8 cellular contexts compared by ENCODE assay signal in genomic region chr18:3593904-3594759, GRCh38.
A peak's percentile ranks its signal among the peaks of the same experiment; 100 is the strongest.
DNase-seq lines count a peak whose midpoint lies in the region; ATAC-seq and TF ChIP-seq lines count a peak whose summit lies in the region.

No MANE protein-coding gene starts in this region.

- peak; percentile 74 for ATAC-seq in CD4-positive, alpha-beta T cell (ENCODE audit: poor library complexity)
- peak; percentile 58 for ATAC-seq in GM19372 (IDR thresholded peaks at IDR 0.05; ENCODE audit: low read depth, unreplicated experiment)
- ATAC-seq in HG03558 (IDR thresholded peaks at IDR 0.05; ENCODE audit: extremely low read depth, unreplicated experiment), result peak; percentile 29

- H3K27ac ChIP-seq in CD4-positive, alpha-beta T cell (ENCODE audit: low read depth, low read length), result peak overlapping the region; percentile 89
- peak overlapping the region; percentile 81 to 99 (median 97) for H3K27ac ChIP-seq in dorsolateral prefrontal cortex

- DNase-seq in CD4-positive, alpha-beta T cell, result peak; percentile 79 to 92 (median 86)
- DNase-seq in NCI-H69 (lab: John Stamatoyannopoulos, UW) (peak; percentile 98), dorsolateral prefrontal cortex (peak; percentile 72 to 94 (median 85)), lower leg skin (ENCODE audit: low spot score in 2 of 2) (peak; percentile 93 to 98)
- DNase-seq in activated CD4-positive, alpha-beta T cell treated with anti-CD3 and anti-CD28 coated beads, Interleukin-2, amount 50 U/mL, for 4 hours, result peak; percentile 81 to 85
- DNase-seq in stimulated activated CD4-positive, alpha-beta T cell treated with anti-CD3 and anti-CD28 coated beads, Interleukin-4, amount 100 ng/mL, for 48 hours (ENCODE audit: low read depth in 2 of 2), result peak; percentile 76 to 83

- H3K4me1 Mint-ChIP-seq in CD4-positive, alpha-beta T cell (ENCODE audit: low read depth), result peaks cover 59% of the 10 kb centered on the region

- peaks cover 39% of the 10 kb centered on the region for H3K36me3 Mint-ChIP-seq in CD4-positive, alpha-beta T cell (ENCODE audit: low read depth)

- no peaks in the 10 kb centered on the region for H3K27me3 Mint-ChIP-seq in CD4-positive, alpha-beta T cell

- no peaks in the 10 kb centered on the region for H3K27me3 ChIP-seq in CD4-positive, alpha-beta T cell (ENCODE audit: control insufficient read depth, insufficient read depth, low read length)
- no peaks in the 10 kb centered on the region for H3K27me3 ChIP-seq in dorsolateral prefrontal cortex

- WGBS in lower leg skin, 2 donors, result 0% methylated on average over 17 of the region's 17 CpGs

- H3K4me3 Mint-ChIP-seq in CD4-positive, alpha-beta T cell, result peak overlapping the region; percentile 94

- TF ChIP-seq CTCF in CD4-positive, alpha-beta T cell (IDR thresholded peaks at IDR 0.05), result peak; percentile 82
- TF ChIP-seq CTCF in dorsolateral prefrontal cortex (IDR thresholded peaks at IDR 0.05 in 54 of 56, conservative IDR thresholded peaks at IDR 0.05 in 2 of 56; ENCODE audit: low read depth in 1 of 56, partially characterized antibody in 56 of 56), result peak; percentile 62 to 91 (median 83)
- peak in 1 of 3 donors; percentile 73 for TF ChIP-seq CTCF in lower leg skin (IDR thresholded peaks at IDR 0.05)

- H3K4me3 ChIP-seq in dorsolateral prefrontal cortex (peak overlapping the region; percentile 23 to 73 (median 59)), lower leg skin (ENCODE audit: low read depth, poor library complexity, severe bottlenecking) (peak overlapping the region; percentile 0)

- H3K9me3 Mint-ChIP-seq in CD4-positive, alpha-beta T cell, result no peaks in the 10 kb centered on the region

- TF ChIP-seq POLR2A in lower leg skin (IDR thresholded peaks at IDR 0.05), result peak in 1 of 2 donors; percentile 3

- CTCF ChIA-PET in CD4-positive, alpha-beta T cell (lab: Charles Lee), result interaction anchor here (0.6 to 3.0 kb wide), 28 partner anchors 9 to 624 kb away, joined by 3 to 51 read pairs (median 4); partner anchors contain the start of gene TGIF1

- POLR2A ChIA-PET in CD4-positive, alpha-beta T cell (lab: Charles Lee), result interaction anchor here (0.6 to 5.6 kb wide), 47 partner anchors 9 to 1703 kb away, joined by 3 to 185 read pairs (median 5); partner anchors contain the start of genes METTL4, MYL12A, MYL12B and NDC80

- H3K27ac Mint-ChIP-seq in CD4-positive, alpha-beta T cell, result peak overlapping the region; percentile 100

- no peaks in the 10 kb centered on the region for H3K9me3 ChIP-seq in CD4-positive, alpha-beta T cell (ENCODE audit: control insufficient read depth, low read length)

- intact Hi-C loops in CD4-positive, alpha-beta T cell (cut with DNase I, micrococcal nuclease), result loop anchor here (1.0 to 10.0 kb wide), 10 partner anchors 10 to 629 kb away; no protein-coding TSS in a partner anchor
- intact Hi-C loops in dorsolateral prefrontal cortex (cut with DNase I), result loop anchor here (1.0 to 5.0 kb wide), 6 partner anchors 9 to 312 kb away; no protein-coding TSS in a partner anchor
- intact Hi-C loops in lower leg skin (cut with DNase I; ENCODE audit: low total_unique reads), result loop anchor here (5.0 kb wide), 1 partner anchor 142 kb away; the partner anchor contains the start of gene TGIF1

Comparison
In these comparisons a context has a peak if more than half of its experiments do, and no peak if none do; other contexts are left out.
1. Peak in every context shown above with its lines: DNase-seq, ATAC-seq, H3K4me3 ChIP-seq and H3K27ac ChIP-seq.